In genomic region chr19:48493718-48494515, GRCh38 we compare ENCODE assay signal across 8 cellular contexts. TPM values are rescaled to one million over a fixed set of nuclear protein-coding genes. Genes with fewer than 3 reads are reported as not detected.
A peak's percentile ranks its signal among the peaks of the same experiment; 100 is the strongest.
DNase-seq lines count a peak whose midpoint lies in the region; ATAC-seq and TF ChIP-seq lines count a peak whose summit lies in the region.

No MANE protein-coding gene starts in this region.

- ATAC-seq in HG02870 (IDR thresholded peaks at IDR 0.05; ENCODE audit: unreplicated experiment) (peak; percentile 2), mucosa of descending colon (peak; percentile 0), GM18873 (IDR thresholded peaks at IDR 0.05; ENCODE audit: low FRiP score, unreplicated experiment) (no peak)

- TF ChIP-seq CTCF in AG10803 (conservative IDR thresholded peaks at IDR 0.05; ENCODE audit: low read length) (no peak), cardiac fibroblast (IDR thresholded peaks at IDR 0.05; ENCODE audit: low read depth, low read length) (no peak), mucosa of descending colon (IDR thresholded peaks at IDR 0.05) (no peak)

- H3K4me3 ChIP-seq in AG10803 (ENCODE audit: low read length) (peak overlapping the region; percentile 74), cardiac fibroblast (replicated peaks in 1 of 2; ENCODE audit: low read depth in 2 of 2, low read length in 2 of 2) (peak overlapping the region; percentile 58 to 66), mucosa of descending colon (peak overlapping the region; percentile 14)

- H3K9me3 ChIP-seq in mucosa of descending colon: no peaks in the 10 kb centered on the region

- DNase-seq in AG10803 (ENCODE audit: low read depth) (no peak), cardiac fibroblast (ENCODE audit: low read depth in 2 of 2) (no peak), mucosa of descending colon (no peak), NCI-H526 (lab: John Stamatoyannopoulos, UW) (no peak), NCI-H524 (lab: John Stamatoyannopoulos, UW) (no peak), nucleus accumbens (lab: John Stamatoyannopoulos, UW) (no peak)

- H3K36me3 ChIP-seq in mucosa of descending colon (ENCODE audit: low read depth): no peaks in the 10 kb centered on the region

- intact Hi-C loops in mucosa of descending colon (cut with DNase I, micrococcal nuclease): loop anchor here in 1 of 2 donors (5.0 kb wide), 1 partner anchor 93 kb away; no protein-coding TSS in a partner anchor

- peaks cover 15% of the 10 kb centered on the region for H3K4me1 ChIP-seq in mucosa of descending colon (ENCODE audit: low read depth)

RNA-seq across cellular contexts. Expression of gene LMTK3, which starts 17.7 kb away (rescaled TPM):
- total RNA-seq in mucosa of descending colon: 1 to 10 TPM in 2 of 3 donors, under 1 TPM in 1; 0.48 to 2.6 (median 1.3) TPM

RNA-seq across cellular contexts. Expression of gene CYTH2, which starts 24.7 kb away (rescaled TPM):
- 10 to 100 TPM; 66.3 to 86.9 (median 69.3) TPM for total RNA-seq in mucosa of descending colon

RNA-seq across cellular contexts. Expression of gene KCNJ14, which starts 38.5 kb away (rescaled TPM):
- total RNA-seq in mucosa of descending colon: 1 to 10 TPM in 1 of 3 donors, under 1 TPM in 2; 0.46 to 1.3 (median 0.67) TPM

RNA-seq across cellular contexts. Expression of gene GRWD1, which starts 48.1 kb away (rescaled TPM):
- total RNA-seq in mucosa of descending colon: 10 to 100 TPM; 19.7 to 26.8 (median 24.3) TPM

RNA-seq across cellular contexts. Expression of gene SULT2B1, which starts 58.1 kb away (rescaled TPM):
- total RNA-seq in mucosa of descending colon: 1 to 10 TPM in 2 of 3 donors, under 1 TPM in 1; 0.51 to 3.1 (median 1.1) TPM

Comparison
In these comparisons a context has a peak if more than half of its experiments do, and no peak if none do; other contexts are left out.
1. H3K4me3 ChIP-seq: peak in every context shown above with its lines; median percentile 74 in AG10803; 62 in cardiac fibroblast; 14 in mucosa of descending colon.